In the genomic region with DNA sequence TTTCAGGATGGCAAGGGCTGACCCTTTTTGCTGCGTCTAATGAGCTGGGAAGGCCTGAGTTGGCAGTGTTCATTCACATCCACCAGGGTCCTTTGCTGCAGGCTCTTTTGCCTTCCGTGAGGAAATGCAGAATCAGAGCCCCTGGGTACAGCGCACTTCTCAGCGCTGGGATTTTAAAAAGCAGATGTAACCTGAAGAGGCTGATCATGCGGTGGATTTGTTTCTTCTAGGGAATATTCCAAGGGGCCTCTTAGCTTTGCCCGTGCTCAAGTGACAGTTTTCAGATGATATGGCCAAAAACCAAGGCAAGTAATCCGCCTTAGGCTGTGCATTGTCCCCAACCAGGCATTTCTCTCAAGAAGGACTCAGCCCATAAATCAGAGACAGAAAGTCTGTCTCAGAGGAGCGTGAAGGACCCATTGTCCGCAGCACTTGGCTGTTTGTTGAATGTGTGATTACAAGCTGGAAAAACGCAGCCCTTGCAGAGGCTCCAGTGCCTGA, we compare ENCODE assay signal across 13 cellular contexts.
DNase-seq lines count a peak whose midpoint lies in the region; ATAC-seq, FAIRE-seq and TF ChIP-seq lines count a peak whose summit lies in the region.
"Had no signal": no experiment of that assay in that cellular context is flagged by ENCODE, and none has a peak within 500 bp of the region (broad histone marks: within the 10 kb centered on the region; RNA-seq: fewer than 3 reads in every experiment).

No MANE protein-coding gene starts in this region.

- H2BK15ac ChIP-seq in H1 (ENCODE audit: low read length): no peak overlapping the region
- H2BK15ac ChIP-seq in neuronal stem cell (ENCODE audit: low read length): no peak overlapping the region

- H3K36me3 ChIP-seq in DND-41 (ENCODE audit: insufficient read depth, low read length) (peaks cover 82% of the 10 kb centered on the region), H1 (ENCODE audit: control insufficient read depth in 2 of 4, insufficient read depth in 4 of 4, low read length in 3 of 4) (no peaks in the 10 kb centered on the region), neuronal stem cell (replicated peaks in 1 of 2; ENCODE audit: control insufficient read depth in 2 of 2, insufficient read depth in 2 of 2, low read length in 2 of 2) (peaks cover 0 to 53% of the 10 kb centered on the region in 2 donors), mucosa of descending colon (ENCODE audit: low read depth) (no peaks in the 10 kb centered on the region)
- H3K36me3 ChIP-seq: sigmoid colon, upper lobe of right lung had no signal

- H3K18ac ChIP-seq in H1 (ENCODE audit: extremely low read depth, low read length): no peak overlapping the region
- H3K18ac ChIP-seq in neuronal stem cell (ENCODE audit: low read length): no peak overlapping the region

- H4K20me1 ChIP-seq in DND-41 (ENCODE audit: insufficient read depth, low read length) (peaks cover 66% of the 10 kb centered on the region), H1 (replicated peaks in 1 of 2; ENCODE audit: control insufficient read depth in 1 of 2, insufficient read depth in 2 of 2, low read length in 2 of 2) (no peaks in the 10 kb centered on the region)

- POLR2A ChIA-PET in H1 (lab: Charles Lee; ENCODE audit: partially characterized antibody): no interaction called here

- H3K23ac ChIP-seq in H1 (ENCODE audit: insufficient read length) (no peak overlapping the region), neuronal stem cell (ENCODE audit: low read depth, low read length, poor library complexity) (no peak overlapping the region)

- no peaks in the 10 kb centered on the region for H3K9me3 ChIP-seq in DND-41 (ENCODE audit: insufficient read depth, low read length, severe bottlenecking)
- H3K9me3 ChIP-seq in H1 (ENCODE audit: insufficient read depth in 2 of 2, low read depth in 1 of 2, low read length in 1 of 2): no peaks in the 10 kb centered on the region
- peaks cover 0 to 3% of the 10 kb centered on the region in 2 donors for H3K9me3 ChIP-seq in neuronal stem cell (replicated peaks in 1 of 2; ENCODE audit: control insufficient read depth in 2 of 2, insufficient read depth in 1 of 2, low read depth in 1 of 2, low read length in 2 of 2)
- no peaks in the 10 kb centered on the region for H3K9me3 ChIP-seq in mucosa of descending colon
- H3K9me3 ChIP-seq: sigmoid colon, upper lobe of right lung had no signal

- H2BK12ac ChIP-seq in H1 (ENCODE audit: low read depth, low read length) (no peak overlapping the region), neuronal stem cell (ENCODE audit: low read length) (no peak overlapping the region)

- CTCF ChIA-PET in H1 (lab: Charles Lee; ENCODE audit: partially characterized antibody): interaction anchor here (1.0 kb wide), 1 partner anchor 587 kb away, joined by 4 read pairs; no protein-coding TSS in a partner anchor

- no peak overlapping the region for H3K4me3 ChIP-seq in DND-41 (ENCODE audit: low read depth in 1 of 2, low read length in 2 of 2)
- no peak overlapping the region for H3K4me3 ChIP-seq in H1 (ENCODE audit: extremely low read depth in 1 of 4, insufficient read depth in 2 of 4, low read depth in 3 of 4, low read length in 4 of 4)
- H3K4me3 ChIP-seq in neuronal stem cell (ENCODE audit: low read length in 2 of 2): no peak overlapping the region
- H3K4me3 ChIP-seq in mucosa of descending colon: no peak overlapping the region
- H3K4me3 ChIP-seq: sigmoid colon, upper lobe of right lung had no signal

- H3K9ac ChIP-seq in DND-41 (ENCODE audit: low read depth, low read length) (no peak overlapping the region), H1 (replicated peaks in 1 of 4; ENCODE audit: extremely low read depth in 1 of 4, low read depth in 3 of 4, low read length in 3 of 4) (no peak overlapping the region), neuronal stem cell (ENCODE audit: low read depth, low read length, poor library complexity) (no peak overlapping the region)

- H3K79me1 ChIP-seq in H1 (ENCODE audit: low read depth, low read length): no peaks in the 10 kb centered on the region
- H3K79me1 ChIP-seq in neuronal stem cell (ENCODE audit: low read depth, low read length): no peaks in the 10 kb centered on the region

- H2AFZ ChIP-seq in DND-41 (ENCODE audit: low read depth, low read length): no peak overlapping the region
- H2AFZ ChIP-seq in H1 (ENCODE audit: low read length): peak overlapping the region; percentile 94
- peak overlapping the region; percentile 41 for H2AFZ ChIP-seq in neuronal stem cell (ENCODE audit: low read length)

- H3K4me2 ChIP-seq in DND-41 (ENCODE audit: insufficient read depth, low read length): 0 out of 2 replicates have a peak overlapping the region, but pooled peaks have one; percentile 2
- H3K4me2 ChIP-seq in H1 (ENCODE audit: insufficient read depth in 1 of 2, low read depth in 2 of 2, low read length in 2 of 2): no peak overlapping the region
- H3K4me2 ChIP-seq in neuronal stem cell (ENCODE audit: insufficient read depth, low read length, poor library complexity, severe bottlenecking): no peak overlapping the region

- intact Hi-C loops in mucosa of descending colon (cut with DNase I, micrococcal nuclease): no loop called here

- peak; percentile 13 for FAIRE-seq in H1 (lab: Jason Lieb, UNC)
- FAIRE-seq: endometrium had no signal

- no peak overlapping the region for H3K56ac ChIP-seq in H1 (replicated peaks; ENCODE audit: insufficient read length, low read depth, low read length)

- no peak for TF ChIP-seq POLR2A in H1 (IDR thresholded peaks at IDR 0.05; ENCODE audit: control extremely low read depth in 1 of 2, low read depth in 2 of 2, low read length in 2 of 2)

- H3K27me3 ChIP-seq in DND-41 (ENCODE audit: insufficient read depth, low read length, poor library complexity): no peaks in the 10 kb centered on the region
- no peaks in the 10 kb centered on the region for H3K27me3 ChIP-seq in H1 (replicated peaks in 1 of 4; ENCODE audit: control insufficient read depth in 3 of 4, extremely low read depth in 1 of 4, insufficient read depth in 3 of 4, low read length in 3 of 4)
- no peaks in the 10 kb centered on the region for H3K27me3 ChIP-seq in neuronal stem cell (ENCODE audit: control insufficient read depth in 3 of 3, insufficient read depth in 3 of 3, low read depth in 1 of 3, low read length in 3 of 3)
- no peaks in the 10 kb centered on the region for H3K27me3 ChIP-seq in foreskin keratinocyte
- H3K27me3 ChIP-seq: sigmoid colon, upper lobe of right lung had no signal

- WGBS in H1 (ENCODE audit: extremely low coverage in 1 of 2, insufficient coverage in 1 of 2, insufficient read length in 1 of 2, insufficient replicate concordance in 2 of 2, low coverage in 1 of 2, low lambda C conversion rate in 2 of 2, missing lambda C conversion rate in 1 of 2), 2 experiments: 67% methylated on average over 10 of the region's 10 CpGs; no CpG with 5 or more reads in 1 of the 2 experiments
- WGBS in neuronal stem cell (ENCODE audit: extremely low coverage in 2 of 2, insufficient read length in 2 of 2, insufficient replicate concordance in 1 of 2), 2 donors: no CpG with 5 or more reads among the region's 10 CpGs

- H3K4me1 ChIP-seq in DND-41 (ENCODE audit: insufficient read depth, low read length): peaks cover 46% of the 10 kb centered on the region
- no peaks in the 10 kb centered on the region for H3K4me1 ChIP-seq in H1 (replicated peaks in 1 of 4; ENCODE audit: control insufficient read depth in 3 of 4, insufficient read depth in 4 of 4, low read length in 3 of 4)
- H3K4me1 ChIP-seq in neuronal stem cell (ENCODE audit: control insufficient read depth in 2 of 2, insufficient read depth in 1 of 2, low read depth in 1 of 2, low read length in 2 of 2): peaks cover 2 to 5% of the 10 kb centered on the region in 2 donors
- H3K4me1 ChIP-seq in mucosa of descending colon (ENCODE audit: low read depth): no peaks in the 10 kb centered on the region
- H3K4me1 ChIP-seq in foreskin keratinocyte: peaks cover 11% of the 10 kb centered on the region
- H3K4me1 ChIP-seq: sigmoid colon had no signal

- no peak overlapping the region for H4K5ac ChIP-seq in H1 (ENCODE audit: insufficient read length, low read depth, low read length)

- TF ChIP-seq CTCF in DND-41 (IDR thresholded peaks at IDR 0.05; ENCODE audit: borderline replicate concordance, extremely low read depth, low read length, poor library complexity, severe bottlenecking) (no peak), H1 (IDR thresholded peaks at IDR 0.05; ENCODE audit: control extremely low read depth in 1 of 3, insufficient read depth in 1 of 3, low read depth in 1 of 3, low read length in 3 of 3) (peak in 1 of 3 experiments; percentile 14; a peak in 1 of 4 replicates), mucosa of descending colon (IDR thresholded peaks at IDR 0.05) (no peak), foreskin keratinocyte (conservative IDR thresholded peaks at IDR 0.05) (no peak)

- peak in 1 of 2 experiments; percentile 6; a peak in 1 of 4 replicates for TF ChIP-seq RAD21 in H1 (IDR thresholded peaks at IDR 0.05 in 1 of 2, conservative IDR thresholded peaks at IDR 0.05 in 1 of 2; ENCODE audit: low read depth in 2 of 2, low read length in 2 of 2)

- H4K8ac ChIP-seq in H1 (ENCODE audit: extremely low read depth, insufficient read depth, low read length): no peak overlapping the region
- H4K8ac ChIP-seq in neuronal stem cell (ENCODE audit: low read depth, low read length): no peak overlapping the region

- H3K79me2 ChIP-seq in DND-41 (ENCODE audit: insufficient read depth, low read length) (peaks cover 97% of the 10 kb centered on the region), H1 (ENCODE audit: control insufficient read depth in 1 of 2, insufficient read depth in 2 of 2, low read length in 2 of 2) (no peaks in the 10 kb centered on the region)

- H2BK5ac ChIP-seq in H1 (ENCODE audit: low read depth, low read length): no peak overlapping the region
- no peak overlapping the region for H2BK5ac ChIP-seq in neuronal stem cell (ENCODE audit: low read length)

- no peak overlapping the region for H2BK20ac ChIP-seq in H1 (ENCODE audit: low read length)

- H4K91ac ChIP-seq in H1 (replicated peaks; ENCODE audit: insufficient read length, low read length): no peak overlapping the region
- no peak overlapping the region for H4K91ac ChIP-seq in neuronal stem cell (ENCODE audit: low read depth, low read length, poor library complexity)

- H3K4ac ChIP-seq in H1 (replicated peaks; ENCODE audit: insufficient read length, low read depth, low read length) (no peak overlapping the region), neuronal stem cell (ENCODE audit: low read length) (no peak overlapping the region)

- TF ChIP-seq EP300 in H1 (IDR thresholded peaks at IDR 0.05; ENCODE audit: borderline replicate concordance in 1 of 2, low read depth in 2 of 2, low read length in 2 of 2): no peak

- no peak overlapping the region for H2BK120ac ChIP-seq in H1 (replicated peaks; ENCODE audit: low read depth, low read length)
- no peak overlapping the region for H2BK120ac ChIP-seq in neuronal stem cell (ENCODE audit: low read depth, low read length)

- H2AK5ac ChIP-seq in H1 (ENCODE audit: low read depth, low read length) (no peak overlapping the region), neuronal stem cell (ENCODE audit: low read depth, low read length) (no peak overlapping the region)

- no peaks in the 10 kb centered on the region for H3K23me2 ChIP-seq in H1 (ENCODE audit: low read depth, low read length)

- DNase-seq in DND-41 (no peak), NCI-H2227 (lab: John Stamatoyannopoulos, UW; ENCODE audit: unreplicated experiment) (peak; percentile 80), H1 (ENCODE audit: low read depth in 1 of 2, low spot score in 2 of 2) (peak in 1 of 2 experiments; percentile 48), neuronal stem cell (ENCODE audit: low spot score) (peak; percentile 36), cortex of kidney (lab: John Stamatoyannopoulos, UW) (no peak), mucosa of descending colon (no peak), foreskin keratinocyte (no peak)
- DNase-seq: OCI-M1, sigmoid colon, T1000, upper lobe of right lung had no signal

- no peak; the same call in 2 of the 3 replicates for ATAC-seq in DND-41 (ENCODE audit: insufficient read depth, low read depth)
- no peak for ATAC-seq in mucosa of descending colon
- no peak for ATAC-seq in GM18519 (IDR thresholded peaks at IDR 0.05; ENCODE audit: low FRiP score, unreplicated experiment)
- no peak for ATAC-seq in foreskin keratinocyte
- ATAC-seq: upper lobe of right lung had no signal

- no peak overlapping the region for H3K14ac ChIP-seq in H1 (ENCODE audit: insufficient read length)
- no peak overlapping the region for H3K14ac ChIP-seq in neuronal stem cell (ENCODE audit: low read length)

- 0 out of 2 replicates have a peak overlapping the region, but pooled peaks have one; percentile 17 for H3K27ac ChIP-seq in DND-41 (ENCODE audit: low read length)
- H3K27ac ChIP-seq in H1 (ENCODE audit: low read depth, low read length): no peak overlapping the region
- no peak overlapping the region for H3K27ac ChIP-seq in neuronal stem cell (replicated peaks; ENCODE audit: low read length)
- H3K27ac ChIP-seq in foreskin keratinocyte: no peak overlapping the region
- H3K27ac ChIP-seq: sigmoid colon, upper lobe of right lung had no signal

Comparison
In these comparisons a context has a peak if more than half of its experiments do, and no peak if none do; other contexts are left out.
1. DNase-seq: peak in NCI-H2227 (single experiment) and neuronal stem cell (single experiment); none in DND-41 (single experiment), cortex of kidney (single experiment), mucosa of descending colon (0 of 3) and foreskin keratinocyte (0 of 2).